In genomic region chr19:46759817-46760333, GRCh38 we compare ENCODE assay signal across 1 cellular context.
TF ChIP-seq lines count a peak whose summit lies in the region.

No MANE protein-coding gene starts in this region.

TF ChIP-seq in HepG2, 621 proteins besides CTCF, POLR2A, EP300 and RAD21:
- TF ChIP-seq ZNF101 (CRISPR knock-in tag; IDR thresholded peaks at IDR 0.05; ENCODE audit: borderline replicate concordance, low read depth): no peak
- peak; percentile 46; the same call in 1 of the 2 replicates for TF ChIP-seq KDM1A (CRISPR knock-in tag; IDR thresholded peaks at IDR 0.05)
- TF ChIP-seq ZNF3 (CRISPR knock-in tag; IDR thresholded peaks at IDR 0.05): no peak
- peak; percentile 66; the same call in 1 of the 2 replicates for TF ChIP-seq ZBTB33 (CRISPR knock-in tag; IDR thresholded peaks at IDR 0.05)
- 0 out of 2 replicates have a peak, but pooled peaks have one; percentile 35 for TF ChIP-seq CCDC6 (CRISPR knock-in tag; IDR thresholded peaks at IDR 0.05)
- no peak for TF ChIP-seq E2F1 (CRISPR knock-in tag; IDR thresholded peaks at IDR 0.05)
- TF ChIP-seq TEAD3 (CRISPR knock-in tag; optimal IDR thresholded peaks at IDR 0.05; ENCODE audit: borderline replicate concordance): peak; percentile 5
- no peak for TF ChIP-seq FLYWCH1 (CRISPR knock-in tag; IDR thresholded peaks at IDR 0.05)
- TF ChIP-seq FOXJ3 (CRISPR knock-in tag; IDR thresholded peaks at IDR 0.05; ENCODE audit: borderline replicate concordance): no peak
- no peak for TF ChIP-seq FOXO1 (CRISPR knock-in tag; IDR thresholded peaks at IDR 0.05)
- TF ChIP-seq ZXDC (CRISPR knock-in tag; IDR thresholded peaks at IDR 0.05): no peak
- TF ChIP-seq CEBPB (IDR thresholded peaks at IDR 0.05; ENCODE audit: borderline replicate concordance, low read depth, low read length): peak; percentile 62; the same call in 1 of the 2 replicates
- no peak for TF ChIP-seq HNRNPLL (IDR thresholded peaks at IDR 0.05; ENCODE audit: low read depth, low read length, poor library complexity, severe bottlenecking)
- TF ChIP-seq ZFP36 (IDR thresholded peaks at IDR 0.05; ENCODE audit: borderline replicate concordance, low read depth, low read length, partially characterized antibody): no peak
- no peak for TF ChIP-seq ZNF446 (CRISPR knock-in tag; IDR thresholded peaks at IDR 0.05)
- peak; percentile 50; the same call in 1 of the 2 replicates for TF ChIP-seq ZNF263 (CRISPR knock-in tag; IDR thresholded peaks at IDR 0.05)
- no peak for TF ChIP-seq MAF1 (CRISPR knock-in tag; IDR thresholded peaks at IDR 0.05; ENCODE audit: borderline replicate concordance)
- no peak for TF ChIP-seq CBX2 (IDR thresholded peaks at IDR 0.05; ENCODE audit: low read depth, low read length)
- TF ChIP-seq CBX2 (CRISPR knock-in tag; IDR thresholded peaks at IDR 0.05; ENCODE audit: low read depth): no peak
- TF ChIP-seq YY1 (IDR thresholded peaks at IDR 0.05; ENCODE audit: insufficient read depth, insufficient replicate concordance, low read depth, low read length): no peak
- no peak for TF ChIP-seq RFX1 (IDR thresholded peaks at IDR 0.05)
